14 cellular contexts compared by ENCODE assay signal in genomic region chr20:24965065-24965919, GRCh38. TPM values are rescaled to one million over a fixed set of nuclear protein-coding genes. Genes with fewer than 3 reads are reported as not detected.
DNase-seq lines count a peak whose midpoint lies in the region; ATAC-seq, FAIRE-seq and TF ChIP-seq lines count a peak whose summit lies in the region.
"Had no signal": no experiment of that assay in that cellular context is flagged by ENCODE, and none has a peak within 500 bp of the region (broad histone marks: within the 10 kb centered on the region; RNA-seq: fewer than 3 reads in every experiment).

No MANE protein-coding gene starts in this region.

- H3K27ac Mint-ChIP-seq in brain: peak overlapping the region; percentile 20 to 79 (median 64)
- peak overlapping the region in 6 of 9 donors; percentile 12 to 83 (median 54) for H3K27ac Mint-ChIP-seq in naive thymus-derived CD4-positive, alpha-beta T cell

- no peak for TF ChIP-seq POLR2A in HepG2 (IDR thresholded peaks at IDR 0.05; ENCODE audit: insufficient read depth in 1 of 2, low read depth in 2 of 2, low read length in 2 of 2)
- TF ChIP-seq POLR2A in right lobe of liver (IDR thresholded peaks at IDR 0.05): no peak

- TF ChIP-seq RAD21 in HepG2 (CRISPR knock-in tag; IDR thresholded peaks at IDR 0.05): no peak

- H3K9me3 ChIP-seq in HepG2 (ENCODE audit: low read length) (no peaks in the 10 kb centered on the region), right lobe of liver (no peaks in the 10 kb centered on the region)
- H3K9me3 ChIP-seq in naive thymus-derived CD4-positive, alpha-beta T cell (ENCODE audit: control insufficient read depth in 2 of 3, low read length in 3 of 3): no peaks in the 10 kb centered on the region
- H3K9me3 ChIP-seq: body of pancreas, heart left ventricle, left lung, pancreas had no signal

- H2AFZ ChIP-seq in HepG2 (ENCODE audit: low read length): no peak overlapping the region

- H3K27me3 Mint-ChIP-seq in brain: no peaks in the 10 kb centered on the region
- H3K27me3 Mint-ChIP-seq in naive thymus-derived CD4-positive, alpha-beta T cell: no peaks in the 10 kb centered on the region

- H3K4me1 Mint-ChIP-seq in brain: peaks cover 24% of the 10 kb centered on the region
- H3K4me1 Mint-ChIP-seq in naive thymus-derived CD4-positive, alpha-beta T cell: peaks cover 0 to 24% (median 0%) of the 10 kb centered on the region in 7 donors

- H3K27ac ChIP-seq in HepG2 (ENCODE audit: extremely low read length, insufficient read depth, low read length) (no peak overlapping the region), right lobe of liver (no peak overlapping the region)
- H3K27ac ChIP-seq in naive thymus-derived CD4-positive, alpha-beta T cell (ENCODE audit: low read depth, low read length): no peak overlapping the region
- H3K27ac ChIP-seq: body of pancreas, epithelial cell of prostate, heart left ventricle, left lung, pancreas had no signal

- H3K4me2 ChIP-seq in HepG2 (ENCODE audit: low read depth, low read length): no peak overlapping the region

- no peaks in the 10 kb centered on the region for H4K20me1 ChIP-seq in HepG2 (ENCODE audit: insufficient read depth, low read length)

- TF ChIP-seq CTCF in HepG2 (CRISPR knock-in tag; IDR thresholded peaks at IDR 0.05) (no peak), right lobe of liver (IDR thresholded peaks at IDR 0.05) (no peak), brain (conservative IDR thresholded peaks at IDR 0.05) (no peak)

- H3K4me1 ChIP-seq in HepG2 (ENCODE audit: insufficient read depth, low read length) (no peaks in the 10 kb centered on the region), right lobe of liver (no peaks in the 10 kb centered on the region)
- H3K4me1 ChIP-seq in naive thymus-derived CD4-positive, alpha-beta T cell (ENCODE audit: control insufficient read depth in 2 of 2, insufficient read depth in 2 of 2, low read length in 2 of 2): peaks cover 0 to 49% of the 10 kb centered on the region in 2 donors
- H3K4me1 ChIP-seq: left lung, pancreas had no signal

- no TSS peak for BruUV-seq in HepG2 (replicated peaks; lab: Mats Ljungman, UMichigan)

- TF ChIP-seq EP300 in HepG2 (IDR thresholded peaks at IDR 0.05; ENCODE audit: low read depth in 2 of 2, low read length in 2 of 2): no peak
- TF ChIP-seq EP300 in HepG2 (CRISPR knock-in tag; IDR thresholded peaks at IDR 0.05; ENCODE audit: borderline replicate concordance): no peak

- H3K4me3 Mint-ChIP-seq in brain: no peak overlapping the region
- H3K4me3 Mint-ChIP-seq in naive thymus-derived CD4-positive, alpha-beta T cell: no peak overlapping the region

- intact Hi-C loops in HepG2 (cut with micrococcal nuclease; ENCODE audit: unreplicated experiment): no loop called here
- intact Hi-C loops in right lobe of liver (cut with DNase I): no loop called here
- intact Hi-C loops in naive thymus-derived CD4-positive, alpha-beta T cell (cut with micrococcal nuclease): no loop called here

- H3K4me3 ChIP-seq in HepG2 (replicated peaks in 1 of 3; ENCODE audit: insufficient read depth in 1 of 3, low read depth in 2 of 3, low read length in 3 of 3) (no peak overlapping the region), right lobe of liver (no peak overlapping the region)
- no peak overlapping the region for H3K4me3 ChIP-seq in naive thymus-derived CD4-positive, alpha-beta T cell (ENCODE audit: low read length)
- H3K4me3 ChIP-seq: body of pancreas, heart left ventricle, left lung, pancreas had no signal

- FAIRE-seq in HepG2 (lab: Jason Lieb, UNC): no peak
- FAIRE-seq: GM12891, pancreas had no signal

- H3K27me3 ChIP-seq in HepG2 (ENCODE audit: control insufficient read depth in 1 of 2, insufficient read depth in 2 of 2, low read length in 2 of 2) (no peaks in the 10 kb centered on the region), right lobe of liver (no peaks in the 10 kb centered on the region)
- H3K27me3 ChIP-seq in naive thymus-derived CD4-positive, alpha-beta T cell (ENCODE audit: control insufficient read depth in 2 of 2, insufficient read depth in 2 of 2, low read length in 2 of 2): no peaks in the 10 kb centered on the region
- H3K27me3 ChIP-seq: body of pancreas, heart left ventricle, left lung, pancreas had no signal

- CTCF ChIA-PET in HepG2 (lab: Yijun Ruan, JAX; ENCODE audit: low intra/inter-chr PET ratio, low total read pairs): no interaction called here
- CTCF ChIA-PET in naive thymus-derived CD4-positive, alpha-beta T cell (lab: Charles Lee): no interaction called here

- WGBS in HepG2 (ENCODE audit: low lambda C conversion rate): 90% methylated on average over 7 of the region's 7 CpGs
- WGBS in right lobe of liver (ENCODE audit: insufficient coverage, low coverage, low lambda C conversion rate, missing lambda C conversion rate): 100% methylated on average over 2 of the region's 7 CpGs

- H3K36me3 Mint-ChIP-seq in brain: peaks cover 77% of the 10 kb centered on the region
- peaks cover 14 to 75% (median 33%) of the 10 kb centered on the region in 5 donors for H3K36me3 Mint-ChIP-seq in naive thymus-derived CD4-positive, alpha-beta T cell

- no peak overlapping the region for H3K9ac ChIP-seq in HepG2 (ENCODE audit: insufficient read depth, low read depth, low read length)

- no peaks in the 10 kb centered on the region for H3K79me2 ChIP-seq in HepG2 (ENCODE audit: insufficient read depth, low read length)

- peaks cover 48 to 93% of the 10 kb centered on the region in 2 experiments for H3K36me3 ChIP-seq in HepG2 (replicated peaks in 1 of 2; ENCODE audit: control insufficient read depth in 1 of 2, insufficient read depth in 2 of 2, low read length in 2 of 2)
- H3K36me3 ChIP-seq in right lobe of liver: peaks cover 0 to 93% (median 52%) of the 10 kb centered on the region in 4 donors
- peaks cover 15 to 90% (median 39%) of the 10 kb centered on the region in 3 experiments for H3K36me3 ChIP-seq in naive thymus-derived CD4-positive, alpha-beta T cell (ENCODE audit: control insufficient read depth in 2 of 3, insufficient read depth in 3 of 3, low read length in 3 of 3)

- POLR2A ChIA-PET in HepG2 (lab: Yijun Ruan, JAX): no interaction called here
- POLR2A ChIA-PET in naive thymus-derived CD4-positive, alpha-beta T cell (lab: Charles Lee): no interaction called here

- no peaks in the 10 kb centered on the region for H3K9me3 Mint-ChIP-seq in brain
- H3K9me3 Mint-ChIP-seq in naive thymus-derived CD4-positive, alpha-beta T cell: no peaks in the 10 kb centered on the region

- ATAC-seq in HepG2: peak; percentile 10; the same call in 1 of the 3 replicates
- ATAC-seq in right lobe of liver: no peak
- ATAC-seq in naive thymus-derived CD4-positive, alpha-beta T cell: no peak
- no peak for ATAC-seq in GM19397 (IDR thresholded peaks at IDR 0.05; ENCODE audit: unreplicated experiment)
- no peak for ATAC-seq in GM21717 (IDR thresholded peaks at IDR 0.05; ENCODE audit: unreplicated experiment)
- no peak for ATAC-seq in HG03521 (IDR thresholded peaks at IDR 0.05; ENCODE audit: unreplicated experiment)
- ATAC-seq: body of pancreas, left lung had no signal

- DNase-seq in HepG2 (ENCODE audit: low spot score) (no peak), right lobe of liver (no peak)
- DNase-seq in naive thymus-derived CD4-positive, alpha-beta T cell: no peak
- DNase-seq in activated effector memory CD4-positive, alpha-beta T cell treated with Interleukin-2 at 50 U/mL for 16 hours: no peak
- DNase-seq: heart left ventricle, left lung had no signal

- in situ Hi-C loops in HepG2 (cut with HindIII; ENCODE audit: extremely low pct_ligation_motif_present, low pct_unique_long_range_greater_than_20kb): no loop called here

RNA-seq across cellular contexts. Expression of gene CST7, which starts 16.2 kb away (rescaled TPM):
- not detected in 2 replicates for total RNA-seq in HepG2 (2016; rRNA removed; fragmentation: Illumina TruSeq; extraction: Trizol)
- not detected in 2 replicates for total RNA-seq in HepG2 (2016; cell fraction: cytosol; rRNA removed; fragmentation: Illumina TruSeq; extraction: Trizol; ENCODE audit: low read depth)
- not detected in 2 replicates for total RNA-seq in HepG2 (2016; cell fraction: insoluble cytoplasmic fraction; rRNA removed; fragmentation: Illumina TruSeq; extraction: Trizol)
- total RNA-seq in HepG2 (2016; cell fraction: membrane; rRNA removed; fragmentation: Illumina TruSeq; extraction: Trizol): not detected in 2 replicates
- total RNA-seq in HepG2 (2016; cell fraction: nucleus; rRNA removed; fragmentation: Illumina TruSeq; extraction: Trizol): not detected in 2 replicates
- polyA plus RNA-seq in HepG2 (2011; rRNA removed): not detected in 2 replicates
- not detected in 2 replicates for polyA plus RNA-seq in HepG2 (2011; cell fraction: cytosol; rRNA removed)
- polyA plus RNA-seq in HepG2 (2011; cell fraction: nucleus; rRNA removed): not detected in 2 replicates
- polyA plus RNA-seq in HepG2 (2012): not detected in 2 replicates
- not detected in 2 replicates for polyA plus RNA-seq in HepG2 (2016; cell fraction: cytosol; fragmentation: Illumina TruSeq; extraction: Trizol; ENCODE audit: low read depth)
- not detected in 2 replicates for polyA plus RNA-seq in HepG2 (2016; cell fraction: insoluble cytoplasmic fraction; fragmentation: Illumina TruSeq; extraction: Trizol; ENCODE audit: low read depth)
- not detected in 2 replicates for polyA plus RNA-seq in HepG2 (2016; cell fraction: membrane; fragmentation: Illumina TruSeq; extraction: Trizol; ENCODE audit: low read depth)
- polyA plus RNA-seq in HepG2 (2016; cell fraction: nucleus; fragmentation: Illumina TruSeq; extraction: Trizol; ENCODE audit: insufficient read depth, low read depth): not detected in 2 replicates
- polyA minus RNA-seq in HepG2 (2011; rRNA and poly(A)+ RNA removed; ENCODE audit: low replicate concordance): not detected in 2 replicates
- not detected in 2 replicates for polyA minus RNA-seq in HepG2 (2011; cell fraction: cytosol; rRNA and poly(A)+ RNA removed)
- polyA minus RNA-seq in HepG2 (2011; cell fraction: nucleus; rRNA and poly(A)+ RNA removed): not detected in 2 replicates
- 1 to 10 TPM; 1.1 to 4.6 (median 1.5) TPM for total RNA-seq in right lobe of liver
- polyA plus RNA-seq in brain (ENCODE audit: insufficient read depth, low read depth, low replicate concordance): 2.0 TPM
- 10 to 100 TPM in 3 of 5 experiments, 1 to 10 TPM in 2; 1.4 to 74.9 (median 11.5) TPM for total RNA-seq in naive thymus-derived CD4-positive, alpha-beta T cell
- polyA plus RNA-seq in naive thymus-derived CD4-positive, alpha-beta T cell: 1 to 10 TPM; 2.3 to 4.2 TPM

RNA-seq across cellular contexts. Expression of gene APMAP, which starts 27.3 kb away (rescaled TPM):
- 96.9 and 214 TPM in 2 replicates for total RNA-seq in HepG2 (2016; rRNA removed; fragmentation: Illumina TruSeq; extraction: Trizol)
- 20.1 and 22.7 TPM in 2 replicates for total RNA-seq in HepG2 (2016; cell fraction: cytosol; rRNA removed; fragmentation: Illumina TruSeq; extraction: Trizol; ENCODE audit: low read depth)
- 98.2 and 226 TPM in 2 replicates for total RNA-seq in HepG2 (2016; cell fraction: insoluble cytoplasmic fraction; rRNA removed; fragmentation: Illumina TruSeq; extraction: Trizol)
- total RNA-seq in HepG2 (2016; cell fraction: membrane; rRNA removed; fragmentation: Illumina TruSeq; extraction: Trizol): 41.7 and 44.7 TPM in 2 replicates
- 175 and 197 TPM in 2 replicates for total RNA-seq in HepG2 (2016; cell fraction: nucleus; rRNA removed; fragmentation: Illumina TruSeq; extraction: Trizol)
- 168 and 177 TPM in 2 replicates for polyA plus RNA-seq in HepG2 (2011; rRNA removed)
- 161 and 178 TPM in 2 replicates for polyA plus RNA-seq in HepG2 (2011; cell fraction: cytosol; rRNA removed)
- polyA plus RNA-seq in HepG2 (2011; cell fraction: nucleus; rRNA removed): 60.9 and 87.7 TPM in 2 replicates
- 152 and 183 TPM in 2 replicates for polyA plus RNA-seq in HepG2 (2012)
- polyA plus RNA-seq in HepG2 (2016; cell fraction: cytosol; fragmentation: Illumina TruSeq; extraction: Trizol; ENCODE audit: low read depth): 19.3 and 19.6 TPM in 2 replicates
- polyA plus RNA-seq in HepG2 (2016; cell fraction: insoluble cytoplasmic fraction; fragmentation: Illumina TruSeq; extraction: Trizol; ENCODE audit: low read depth): 91.9 and 93.0 TPM in 2 replicates
- 31.8 and 32.4 TPM in 2 replicates for polyA plus RNA-seq in HepG2 (2016; cell fraction: membrane; fragmentation: Illumina TruSeq; extraction: Trizol; ENCODE audit: low read depth)
- polyA plus RNA-seq in HepG2 (2016; cell fraction: nucleus; fragmentation: Illumina TruSeq; extraction: Trizol; ENCODE audit: insufficient read depth, low read depth): 261 and 268 TPM in 2 replicates
- polyA minus RNA-seq in HepG2 (2011; rRNA and poly(A)+ RNA removed; ENCODE audit: low replicate concordance): 27.2 and 96.2 TPM in 2 replicates
- polyA minus RNA-seq in HepG2 (2011; cell fraction: cytosol; rRNA and poly(A)+ RNA removed): 41.4 and 51.0 TPM in 2 replicates
- 33.6 and 47.4 TPM in 2 replicates for polyA minus RNA-seq in HepG2 (2011; cell fraction: nucleus; rRNA and poly(A)+ RNA removed)
- total RNA-seq in right lobe of liver: 100 to 1,000 TPM; 130 to 210 (median 140) TPM
- polyA plus RNA-seq in brain (ENCODE audit: insufficient read depth, low read depth, low replicate concordance): 88.7 TPM
- total RNA-seq in naive thymus-derived CD4-positive, alpha-beta T cell: 10 to 100 TPM; 28.2 to 47.3 (median 38.8) TPM
- 10 to 100 TPM; 70.2 to 74.6 TPM for polyA plus RNA-seq in naive thymus-derived CD4-positive, alpha-beta T cell
